Comparison of ENCODE assay signal across 1 cellular context in genomic region chr3:85576091-85576690, GRCh38.
TF ChIP-seq lines count a peak whose summit lies in the region.

No MANE protein-coding gene starts in this region.

TF ChIP-seq in GM23338, 12 proteins besides CTCF, POLR2A, EP300 and RAD21 (continued from another document):
- no peak for TF ChIP-seq ZNF462 (CRISPR knock-in tag; IDR thresholded peaks at IDR 0.05)
- TF ChIP-seq EZH2 (IDR thresholded peaks at IDR 0.05; ENCODE audit: low read depth, unreplicated experiment) = no peak
TF ChIP-seq in GM23338: peak in this region for 0.
